12 cellular contexts compared by ENCODE assay signal in genomic region chrX:12981880-12982279, GRCh38. TPM values are rescaled to one million over a fixed set of nuclear protein-coding genes. Genes with fewer than 3 reads are reported as not detected.
DNase-seq lines count a peak whose midpoint lies in the region; ATAC-seq, FAIRE-seq and TF ChIP-seq lines count a peak whose summit lies in the region.
"Had no signal": no experiment of that assay in that cellular context is flagged by ENCODE, and none has a peak within 500 bp of the region (broad histone marks: within the 10 kb centered on the region; RNA-seq: fewer than 3 reads in every experiment).

No MANE protein-coding gene starts in this region.

- peaks cover 33% of the 10 kb centered on the region for H3K27me3 Mint-ChIP-seq in activated T-cell treated with anti-CD3 and anti-CD28 coated beads, Interleukin-2, amount 50 U/mL, for 72 hours (ENCODE audit: low read depth)
- H3K27me3 Mint-ChIP-seq in activated T-cell treated with anti-CD3 and anti-CD28 coated beads, Interleukin-2, amount 50 U/mL, for 4 hours (ENCODE audit: low read depth) = no peaks in the 10 kb centered on the region
- H3K27me3 Mint-ChIP-seq in astrocyte (ENCODE audit: low read depth, unreplicated experiment) = no peaks in the 10 kb centered on the region
- no peaks in the 10 kb centered on the region for H3K27me3 Mint-ChIP-seq in stimulated activated memory B cell treated with anti-CD40 and anti-IgM and Interleukin-4, amounts not matched to agents 10 μg/mL and 1 μg/mL and 100 μg/mL, for 72 hours

- ATAC-seq in activated T-cell treated with anti-CD3 and anti-CD28 coated beads, Interleukin-2, amount 50 U/mL, for 72 hours (replicated peaks in 1 of 2) = no peak
- no peak for ATAC-seq in activated T-cell treated with anti-CD3 and anti-CD28 coated beads, Interleukin-2, amount 50 U/mL, for 4 hours
- ATAC-seq in stimulated activated memory B cell treated with anti-CD40 and anti-IgM and Interleukin-4, amounts not matched to agents 10 μg/mL and 1 μg/mL and 100 μg/mL, for 72 hours = no peak
- ATAC-seq in HG03520 (IDR thresholded peaks at IDR 0.05; ENCODE audit: unreplicated experiment) = no peak
- ATAC-seq: SK-N-SH treated with all-trans-retinoic acid at 6 μM for 48 hours had no signal

- no peaks in the 10 kb centered on the region for H3K27me3 ChIP-seq in astrocyte (ENCODE audit: insufficient read depth, low read length)

- H3K36me3 Mint-ChIP-seq in activated T-cell treated with anti-CD3 and anti-CD28 coated beads, Interleukin-2, amount 50 U/mL, for 72 hours (ENCODE audit: insufficient read depth in 2 of 2) = peaks cover 7 to 16% of the 10 kb centered on the region in 2 donors
- H3K36me3 Mint-ChIP-seq in activated T-cell treated with anti-CD3 and anti-CD28 coated beads, Interleukin-2, amount 50 U/mL, for 4 hours (ENCODE audit: insufficient read depth) = peaks cover 10% of the 10 kb centered on the region
- no peaks in the 10 kb centered on the region for H3K36me3 Mint-ChIP-seq in astrocyte (ENCODE audit: low read depth, unreplicated experiment)
- H3K36me3 Mint-ChIP-seq in stimulated activated memory B cell treated with anti-CD40 and anti-IgM and Interleukin-4, amounts not matched to agents 10 μg/mL and 1 μg/mL and 100 μg/mL, for 72 hours = peaks cover 16% of the 10 kb centered on the region

- DNase-seq in activated T-cell treated with anti-CD3 and anti-CD28 coated beads, Interleukin-2, amount 50 U/mL, for 72 hours = no peak
- no peak for DNase-seq in activated T-cell treated with anti-CD3 and anti-CD28 coated beads, Interleukin-2, amount 50 U/mL, for 4 hours
- DNase-seq in NOMO-1 (lab: John Stamatoyannopoulos, UW; ENCODE audit: unreplicated experiment in 2 of 2) (peak; percentile 54 to 70), astrocyte (ENCODE audit: low read depth) (no peak), AG08396 (ENCODE audit: low spot score) (no peak), NCI-H524 (lab: John Stamatoyannopoulos, UW) (no peak)
- DNase-seq: caudate nucleus, HCEC 1CT, NCI-H510A treated with DMSO at 0.1 percent for 48 hours had no signal

- H3K4me1 Mint-ChIP-seq in activated T-cell treated with anti-CD3 and anti-CD28 coated beads, Interleukin-2, amount 50 U/mL, for 72 hours (ENCODE audit: low read depth) = peaks cover 88% of the 10 kb centered on the region
- H3K4me1 Mint-ChIP-seq in activated T-cell treated with anti-CD3 and anti-CD28 coated beads, Interleukin-2, amount 50 U/mL, for 4 hours (ENCODE audit: low read depth) = peaks cover 80% of the 10 kb centered on the region
- H3K4me1 Mint-ChIP-seq in astrocyte (ENCODE audit: low read depth, unreplicated experiment) = peaks cover 19% of the 10 kb centered on the region
- peaks cover 52% of the 10 kb centered on the region for H3K4me1 Mint-ChIP-seq in stimulated activated memory B cell treated with anti-CD40 and anti-IgM and Interleukin-4, amounts not matched to agents 10 μg/mL and 1 μg/mL and 100 μg/mL, for 72 hours

- H4K20me1 ChIP-seq in astrocyte (ENCODE audit: insufficient read depth, low read length) = no peaks in the 10 kb centered on the region

- H3K27ac ChIP-seq in astrocyte (ENCODE audit: low read depth, low read length) = no peak overlapping the region

- no peaks in the 10 kb centered on the region for H3K9me3 Mint-ChIP-seq in activated T-cell treated with anti-CD3 and anti-CD28 coated beads, Interleukin-2, amount 50 U/mL, for 72 hours
- peaks cover 4% of the 10 kb centered on the region for H3K9me3 Mint-ChIP-seq in activated T-cell treated with anti-CD3 and anti-CD28 coated beads, Interleukin-2, amount 50 U/mL, for 4 hours
- no peaks in the 10 kb centered on the region for H3K9me3 Mint-ChIP-seq in astrocyte (ENCODE audit: unreplicated experiment)
- H3K9me3 Mint-ChIP-seq in stimulated activated memory B cell treated with anti-CD40 and anti-IgM and Interleukin-4, amounts not matched to agents 10 μg/mL and 1 μg/mL and 100 μg/mL, for 72 hours = no peaks in the 10 kb centered on the region

- H3K27ac Mint-ChIP-seq in activated T-cell treated with anti-CD3 and anti-CD28 coated beads, Interleukin-2, amount 50 U/mL, for 72 hours = no peak overlapping the region
- no peak overlapping the region for H3K27ac Mint-ChIP-seq in astrocyte (ENCODE audit: unreplicated experiment)
- peak overlapping the region; percentile 57 for H3K27ac Mint-ChIP-seq in stimulated activated memory B cell treated with anti-CD40 and anti-IgM and Interleukin-4, amounts not matched to agents 10 μg/mL and 1 μg/mL and 100 μg/mL, for 72 hours

- peaks cover 9% of the 10 kb centered on the region for H3K79me2 ChIP-seq in astrocyte (ENCODE audit: insufficient read depth, low read length)

- peaks cover 26% of the 10 kb centered on the region for H3K4me1 ChIP-seq in astrocyte (ENCODE audit: insufficient read depth, low read length)

- H3K9me3 ChIP-seq in astrocyte (ENCODE audit: insufficient read depth, low read depth, low read length) = no peaks in the 10 kb centered on the region

- H3K4me3 ChIP-seq in astrocyte (ENCODE audit: insufficient read depth, low read depth, low read length) = no peak overlapping the region

- H2AFZ ChIP-seq in astrocyte (ENCODE audit: low read depth, low read length) = no peak overlapping the region

- TF ChIP-seq CTCF in astrocyte (IDR thresholded peaks at IDR 0.05; ENCODE audit: insufficient read depth, low read depth, low read length) = no peak

- FAIRE-seq in astrocyte (lab: Jason Lieb, UNC) = peak; percentile 49

- peak overlapping the region; percentile 10 to 65 for H3K4me3 Mint-ChIP-seq in activated T-cell treated with anti-CD3 and anti-CD28 coated beads, Interleukin-2, amount 50 U/mL, for 72 hours
- H3K4me3 Mint-ChIP-seq in activated T-cell treated with anti-CD3 and anti-CD28 coated beads, Interleukin-2, amount 50 U/mL, for 4 hours = no peak overlapping the region
- H3K4me3 Mint-ChIP-seq in astrocyte (ENCODE audit: unreplicated experiment) = no peak overlapping the region
- H3K4me3 Mint-ChIP-seq in stimulated activated memory B cell treated with anti-CD40 and anti-IgM and Interleukin-4, amounts not matched to agents 10 μg/mL and 1 μg/mL and 100 μg/mL, for 72 hours = no peak overlapping the region

- peaks cover 4% of the 10 kb centered on the region for H3K36me3 ChIP-seq in astrocyte (ENCODE audit: insufficient read depth, low read length)

- no peak overlapping the region for H3K4me2 ChIP-seq in astrocyte (ENCODE audit: low read length)

- H3K9ac ChIP-seq in astrocyte (ENCODE audit: low read length) = no peak overlapping the region

RNA-seq across cellular contexts. Expression of gene TMSB4X, which starts 7.0 kb away (rescaled TPM):
- 1,000 to 10,000 TPM; 4,011 to 4,477 TPM for total RNA-seq in activated T-cell treated with anti-CD3 and anti-CD28 coated beads, Interleukin-2, amount 50 U/mL, for 72 hours
- total RNA-seq in activated T-cell treated with anti-CD3 and anti-CD28 coated beads, Interleukin-2, amount 50 U/mL, for 4 hours = 1,000 to 10,000 TPM; 1,344 to 1,576 (median 1,475) TPM
- total RNA-seq in astrocyte = 3,722 and 4,388 TPM in 2 replicates

Comparison
In these comparisons a context has a peak if more than half of its experiments do, and no peak if none do; other contexts are left out.
1. H3K4me3 Mint-ChIP-seq: peak in activated T-cell treated with anti-CD3 and anti-CD28 coated beads, Interleukin-2, amount 50 U/mL, for 72 hours (2 of 2); none in activated T-cell treated with anti-CD3 and anti-CD28 coated beads, Interleukin-2, amount 50 U/mL, for 4 hours (single experiment), astrocyte (single experiment) and stimulated activated memory B cell treated with anti-CD40 and anti-IgM and Interleukin-4, amounts not matched to agents 10 μg/mL and 1 μg/mL and 100 μg/mL, for 72 hours (single experiment).
2. DNase-seq: peak in NOMO-1 (2 of 2); none in activated T-cell treated with anti-CD3 and anti-CD28 coated beads, Interleukin-2, amount 50 U/mL, for 72 hours (0 of 2), activated T-cell treated with anti-CD3 and anti-CD28 coated beads, Interleukin-2, amount 50 U/mL, for 4 hours (single experiment), astrocyte (single experiment), AG08396 (single experiment) and NCI-H524 (0 of 2).